Comparison of ENCODE assay signal across 11 cellular contexts in genomic region chr17:82865996-82866395, GRCh38. TPM values are rescaled to one million over a fixed set of nuclear protein-coding genes. Genes with fewer than 3 reads are reported as not detected.
DNase-seq lines count a peak whose midpoint lies in the region; ATAC-seq and TF ChIP-seq lines count a peak whose summit lies in the region.
"Had no signal": no experiment of that assay in that cellular context is flagged by ENCODE, and none has a peak within 500 bp of the region (broad histone marks: within the 10 kb centered on the region; RNA-seq: fewer than 3 reads in every experiment).

No MANE protein-coding gene starts in this region.

- TF ChIP-seq POLR2A in suprapubic skin (IDR thresholded peaks at IDR 0.05), result no peak

- POLR2A ChIA-PET in T-cell (lab: Charles Lee), result no interaction called here

- no peak overlapping the region for H3K27ac Mint-ChIP-seq in activated naive CD4-positive, alpha-beta T cell treated with anti-CD3 and anti-CD28 coated beads, Interleukin-2, amount 50 U/mL, for 24 hours
- H3K27ac Mint-ChIP-seq in activated naive CD4-positive, alpha-beta T cell treated with anti-CD3 and anti-CD28 coated beads, Interleukin-2, amount 50 U/mL, for 72 hours, result peak overlapping the region in 1 of 2 donors; percentile 53
- H3K27ac Mint-ChIP-seq in T-cell, result peak overlapping the region; percentile 84 to 92

- peaks cover 5% of the 10 kb centered on the region for H3K36me3 Mint-ChIP-seq in activated naive CD4-positive, alpha-beta T cell treated with anti-CD3 and anti-CD28 coated beads, Interleukin-2, amount 50 U/mL, for 24 hours
- peaks cover 11 to 28% of the 10 kb centered on the region in 2 donors for H3K36me3 Mint-ChIP-seq in activated naive CD4-positive, alpha-beta T cell treated with anti-CD3 and anti-CD28 coated beads, Interleukin-2, amount 50 U/mL, for 72 hours
- H3K36me3 Mint-ChIP-seq in T-cell, result peaks cover 13% of the 10 kb centered on the region

- H3K4me1 ChIP-seq in hepatocyte (ENCODE audit: insufficient read depth) (peaks cover 36% of the 10 kb centered on the region), suprapubic skin (peaks cover 49% of the 10 kb centered on the region)

- no peak for ATAC-seq in activated naive CD4-positive, alpha-beta T cell treated with anti-CD3 and anti-CD28 coated beads, Interleukin-2, amount 50 U/mL, for 72 hours
- ATAC-seq in T-cell (replicated peaks in 1 of 4), result no peak
- no peak for ATAC-seq in GM21526 (IDR thresholded peaks at IDR 0.05; ENCODE audit: low FRiP score, unreplicated experiment)

- H2AFZ ChIP-seq in hepatocyte, result no peak overlapping the region

- H3K9me2 ChIP-seq in hepatocyte (replicated peaks; ENCODE audit: insufficient read depth), result no peaks in the 10 kb centered on the region

- no peak for TF ChIP-seq CTCF in hepatocyte (IDR thresholded peaks at IDR 0.05; ENCODE audit: poor library complexity)
- no peak for TF ChIP-seq CTCF in suprapubic skin (IDR thresholded peaks at IDR 0.05)

- H3K27me3 ChIP-seq in hepatocyte (no peaks in the 10 kb centered on the region), suprapubic skin (no peaks in the 10 kb centered on the region)

- no peak for TF ChIP-seq EP300 in suprapubic skin (IDR thresholded peaks at IDR 0.05)

- peaks cover 53% of the 10 kb centered on the region for H3K4me1 Mint-ChIP-seq in activated naive CD4-positive, alpha-beta T cell treated with anti-CD3 and anti-CD28 coated beads, Interleukin-2, amount 50 U/mL, for 24 hours
- H3K4me1 Mint-ChIP-seq in T-cell, result peaks cover 41 to 78% (median 63%) of the 10 kb centered on the region in 3 donors

- peak overlapping the region; percentile 44 for H3K4me3 Mint-ChIP-seq in activated naive CD4-positive, alpha-beta T cell treated with anti-CD3 and anti-CD28 coated beads, Interleukin-2, amount 50 U/mL, for 24 hours
- peak overlapping the region in 2 of 3 donors; percentile 54 to 91 for H3K4me3 Mint-ChIP-seq in T-cell

- H3K9me3 ChIP-seq in hepatocyte (ENCODE audit: low read depth) (no peaks in the 10 kb centered on the region), suprapubic skin (no peaks in the 10 kb centered on the region)

- CTCF ChIA-PET in T-cell (lab: Charles Lee), result no interaction called here

- H3K4me3 ChIP-seq in hepatocyte (no peak overlapping the region), suprapubic skin (no peak overlapping the region)

- no peaks in the 10 kb centered on the region for H4K20me1 ChIP-seq in hepatocyte (ENCODE audit: insufficient read depth, poor library complexity, severe bottlenecking)

- DNase-seq in activated naive CD4-positive, alpha-beta T cell treated with anti-CD3 and anti-CD28 coated beads, Interleukin-2, amount 50 U/mL, for 72 hours (ENCODE audit: low spot score in 2 of 2), result no peak
- DNase-seq in T-cell, result no peak
- no peak for DNase-seq in hepatocyte (ENCODE audit: low spot score)
- DNase-seq in suprapubic skin (ENCODE audit: low spot score in 2 of 2), result no peak
- DNase-seq in AG08396 (ENCODE audit: low spot score), result no peak
- no peak for DNase-seq in NCI-H524 (lab: John Stamatoyannopoulos, UW)
- DNase-seq: effector CD8-positive, alpha-beta T cell; NCI-H1694 had no signal

- H3K79me2 ChIP-seq in hepatocyte, result peaks cover 4% of the 10 kb centered on the region

- H3K36me3 ChIP-seq in hepatocyte (replicated peaks; ENCODE audit: insufficient read depth, low read depth) (no peaks in the 10 kb centered on the region), suprapubic skin (peaks cover 9% of the 10 kb centered on the region)

- 79% methylated on average over 6 of the region's 6 CpGs for WGBS in hepatocyte (ENCODE audit: low lambda C conversion rate, missing lambda C conversion rate)
- 83% methylated on average over 6 of the region's 6 CpGs for WGBS in suprapubic skin

- H3K9me3 Mint-ChIP-seq in activated naive CD4-positive, alpha-beta T cell treated with anti-CD3 and anti-CD28 coated beads, Interleukin-2, amount 50 U/mL, for 24 hours, result no peaks in the 10 kb centered on the region
- H3K9me3 Mint-ChIP-seq in activated naive CD4-positive, alpha-beta T cell treated with anti-CD3 and anti-CD28 coated beads, Interleukin-2, amount 50 U/mL, for 72 hours, result no peaks in the 10 kb centered on the region
- no peaks in the 10 kb centered on the region for H3K9me3 Mint-ChIP-seq in T-cell

- H3K27ac ChIP-seq in hepatocyte, result peak overlapping the region; percentile 61
- H3K27ac ChIP-seq in suprapubic skin, result peak overlapping the region; percentile 61

- no peak overlapping the region for H3K4me2 ChIP-seq in hepatocyte

- H3K27me3 Mint-ChIP-seq in activated naive CD4-positive, alpha-beta T cell treated with anti-CD3 and anti-CD28 coated beads, Interleukin-2, amount 50 U/mL, for 24 hours, result no peaks in the 10 kb centered on the region
- no peaks in the 10 kb centered on the region for H3K27me3 Mint-ChIP-seq in T-cell

RNA-seq across cellular contexts. Expression of gene ZNF750, which starts 26.2 kb away (rescaled TPM):
- not detected for total RNA-seq in activated naive CD4-positive, alpha-beta T cell treated with anti-CD3 and anti-CD28 coated beads, Interleukin-2, amount 50 U/mL, for 72 hours
- not detected for total RNA-seq in T-cell
- 0.12 and 0.27 TPM in 2 replicates for total RNA-seq in hepatocyte
- polyA plus RNA-seq in hepatocyte, result 0.49 and 2.1 TPM in 2 replicates
- total RNA-seq in suprapubic skin, result 100 to 1,000 TPM; 117 to 353 (median 233) TPM
- polyA plus RNA-seq: BJ had no signal

Comparison
In these comparisons a context has a peak if more than half of its experiments do, and no peak if none do; other contexts are left out.
1. RNA of gene ZNF750, which starts 26.2 kb away (total RNA-seq): 117 to 353 TPM in suprapubic skin; 0.12 to 0.27 TPM in hepatocyte, not detected in activated naive CD4-positive, alpha-beta T cell treated with anti-CD3 and anti-CD28 coated beads, Interleukin-2, amount 50 U/mL, for 72 hours and not detected in T-cell; every median in the first group is over 10 times any median in the second.